In the genomic region with DNA sequence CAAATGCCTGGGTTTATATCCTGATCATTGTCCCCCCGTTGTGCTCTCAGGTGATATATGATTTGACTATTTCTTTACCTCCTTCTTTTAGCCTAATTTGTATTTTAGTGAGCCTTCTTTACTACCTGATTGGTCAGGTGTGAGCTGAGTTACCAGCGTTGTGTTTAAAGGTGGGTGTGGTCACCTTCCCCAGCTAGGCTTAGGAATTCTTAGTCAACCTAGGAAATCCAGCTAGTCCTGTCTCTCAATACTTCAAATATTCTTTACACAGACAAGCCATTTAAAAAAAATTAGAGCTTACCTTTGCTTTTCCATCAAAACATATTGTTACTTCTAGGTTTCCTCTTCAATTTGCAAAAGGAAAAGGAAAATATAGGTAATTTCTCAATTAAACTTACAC, we compare ENCODE assay signal across 21 cellular contexts. TPM values are rescaled to one million over a fixed set of nuclear protein-coding genes. Genes with fewer than 3 reads are reported as not detected.
"Had no signal": no experiment of that assay in that cellular context is flagged by ENCODE, and none has a peak within 500 bp of the region (broad histone marks: within the 10 kb centered on the region; RNA-seq: fewer than 3 reads in every experiment).

No MANE protein-coding gene starts in this region.

- FAIRE-seq: colon, frontal cortex had no signal

- H3K4me3 ChIP-seq: heart left ventricle, mucosa of descending colon, neural progenitor cell, ovary, right atrium auricular region, sigmoid colon, skin epidermis, upper lobe of left lung, uterus had no signal

- ATAC-seq: effector memory CD8-positive, alpha-beta T cell; heart left ventricle; left colon; left ventricle myocardium superior; mucosa of descending colon; natural killer cell had no signal

- H3K27ac ChIP-seq: heart left ventricle, neural progenitor cell, ovary, right atrium auricular region, sigmoid colon, upper lobe of left lung, uterus had no signal

- H2AFZ ChIP-seq: neural progenitor cell had no signal

- H3K36me3 ChIP-seq: heart left ventricle, neural progenitor cell, ovary, right atrium auricular region, sigmoid colon, upper lobe of left lung, uterus had no signal

- DNase-seq: effector memory CD8-positive, alpha-beta T cell; erythroblast; heart left ventricle; hippocampal formation; left colon; left ventricle myocardium superior; mucosa of descending colon; natural killer cell; nucleus accumbens; ovary; sigmoid colon; stimulated activated CD4-positive, alpha-beta T cell treated with anti-CD3 and anti-CD28 coated beads, Interleukin-12 subunit alpha, Interleukin-12 subunit beta, amount 100 ng/mL, for 4 hours; stimulated activated naive CD4-positive, alpha-beta T cell; upper lobe of left lung; uterus had no signal

- H3K9me3 ChIP-seq: mucosa of descending colon, ovary, right atrium auricular region, sigmoid colon, upper lobe of left lung, uterus had no signal

- H3K4me2 ChIP-seq: neural progenitor cell had no signal

- H3K9ac ChIP-seq: neural progenitor cell had no signal

- H3K4me1 ChIP-seq: heart left ventricle, neural progenitor cell, right atrium auricular region, sigmoid colon, upper lobe of left lung, uterus had no signal

- H3K27me3 ChIP-seq: heart left ventricle, neural progenitor cell, ovary, right atrium auricular region, sigmoid colon, upper lobe of left lung, uterus had no signal

RNA-seq across cellular contexts. Expression of a gene that starts 30.2 kb away (rescaled TPM):
- total RNA-seq: lung microvascular endothelial cell had no signal
